Comparison of ENCODE assay signal across 12 cellular contexts in genomic region chr3:65811050-65811766, GRCh38.
DNase-seq lines count a peak whose midpoint lies in the region; ATAC-seq and TF ChIP-seq lines count a peak whose summit lies in the region.
"Had no signal": no experiment of that assay in that cellular context is flagged by ENCODE, and none has a peak within 500 bp of the region (broad histone marks: within the 10 kb centered on the region; RNA-seq: fewer than 3 reads in every experiment).

No MANE protein-coding gene starts in this region.

- peak; percentile 76 for ATAC-seq in Right ventricle myocardium inferior
- no peak for ATAC-seq in GM19328 (IDR thresholded peaks at IDR 0.05; ENCODE audit: unreplicated experiment)
- no peak for ATAC-seq in HG03175 (IDR thresholded peaks at IDR 0.05; ENCODE audit: unreplicated experiment)
- no peak for ATAC-seq in HG03342 (IDR thresholded peaks at IDR 0.05; ENCODE audit: unreplicated experiment)
- no peak for ATAC-seq in HG03520 (IDR thresholded peaks at IDR 0.05; ENCODE audit: unreplicated experiment)

- peak overlapping the region; percentile 93 for H3K27ac Mint-ChIP-seq in chondrocyte (ENCODE audit: unreplicated experiment)
- H3K27ac Mint-ChIP-seq: activated B cell treated with CpG ODN at 0.5 μM for 24 hours; activated naive CD8-positive, alpha-beta T cell treated with anti-CD3 and anti-CD28 coated beads, Interleukin-2, amount 10 ng/mL, durations not matched to agents 7 days and 5 days had no signal

- peak overlapping the region; percentile 60 for H3K4me3 Mint-ChIP-seq in chondrocyte (ENCODE audit: unreplicated experiment)
- H3K4me3 Mint-ChIP-seq: activated B cell treated with CpG ODN at 0.5 μM for 24 hours; activated naive CD8-positive, alpha-beta T cell treated with anti-CD3 and anti-CD28 coated beads, Interleukin-2, amount 10 ng/mL, durations not matched to agents 7 days and 5 days had no signal

- H3K36me3 ChIP-seq in right atrium auricular region, result no peaks in the 10 kb centered on the region
- H3K36me3 ChIP-seq: upper lobe of left lung had no signal

- no peaks in the 10 kb centered on the region for H3K9me3 ChIP-seq in right atrium auricular region
- H3K9me3 ChIP-seq: upper lobe of left lung had no signal

- H3K36me3 Mint-ChIP-seq in chondrocyte (ENCODE audit: low read depth), result no peaks in the 10 kb centered on the region
- H3K36me3 Mint-ChIP-seq: activated naive CD8-positive, alpha-beta T cell treated with anti-CD3 and anti-CD28 coated beads, Interleukin-2, amount 10 ng/mL, durations not matched to agents 7 days and 5 days had no signal

- intact Hi-C loops in Right ventricle myocardium inferior (cut with DNase I), result no loop called here

- no peak for DNase-seq in Right ventricle myocardium inferior (ENCODE audit: missing footprints)
- DNase-seq in right atrium auricular region (ENCODE audit: low spot score), result no peak
- DNase-seq in chondrocyte (ENCODE audit: low spot score), result no peak
- DNase-seq in medulla oblongata (ENCODE audit: extremely low spot score), result peak; percentile 82
- DNase-seq: activated B cell treated with CpG ODN at 0.5 μM for 24 hours; activated naive CD8-positive, alpha-beta T cell treated with anti-CD3 and anti-CD28 coated beads, Interleukin-2, amount 10 ng/mL, durations not matched to agents 7 days and 5 days; DMS153; upper lobe of left lung had no signal

- TF ChIP-seq CTCF in right atrium auricular region (IDR thresholded peaks at IDR 0.05), result no peak
- TF ChIP-seq CTCF in chondrocyte (IDR thresholded peaks at IDR 0.05), result no peak

- H3K27me3 ChIP-seq in right atrium auricular region, result no peaks in the 10 kb centered on the region
- H3K27me3 ChIP-seq: upper lobe of left lung had no signal

- peaks cover 62% of the 10 kb centered on the region for H3K4me1 Mint-ChIP-seq in chondrocyte (ENCODE audit: low read depth)
- H3K4me1 Mint-ChIP-seq: activated B cell treated with CpG ODN at 0.5 μM for 24 hours; activated naive CD8-positive, alpha-beta T cell treated with anti-CD3 and anti-CD28 coated beads, Interleukin-2, amount 10 ng/mL, durations not matched to agents 7 days and 5 days had no signal

- no peak overlapping the region for H3K27ac ChIP-seq in right atrium auricular region
- H3K27ac ChIP-seq: upper lobe of left lung had no signal

- no peaks in the 10 kb centered on the region for H3K9me3 Mint-ChIP-seq in chondrocyte (ENCODE audit: low read depth)
- H3K9me3 Mint-ChIP-seq: activated B cell treated with CpG ODN at 0.5 μM for 24 hours had no signal

- no peaks in the 10 kb centered on the region for H3K27me3 Mint-ChIP-seq in chondrocyte (ENCODE audit: low read depth)
- H3K27me3 Mint-ChIP-seq: activated B cell treated with CpG ODN at 0.5 μM for 24 hours; activated naive CD8-positive, alpha-beta T cell treated with anti-CD3 and anti-CD28 coated beads, Interleukin-2, amount 10 ng/mL, durations not matched to agents 7 days and 5 days had no signal

- no peak overlapping the region for H3K4me3 ChIP-seq in right atrium auricular region
- H3K4me3 ChIP-seq: upper lobe of left lung had no signal

- peaks cover 0 to 18% of the 10 kb centered on the region in 2 donors for H3K4me1 ChIP-seq in right atrium auricular region
